ENCODE assay signal across 28 cellular contexts in genomic region chr17:19933633-19934032, GRCh38.
"Had no signal": no experiment of that assay in that cellular context is flagged by ENCODE, and none has a peak within 500 bp of the region (broad histone marks: within the 10 kb centered on the region; RNA-seq: fewer than 3 reads in every experiment).

No MANE protein-coding gene starts in this region.

- H3K4me1 ChIP-seq: neural progenitor cell, parathyroid adenoma, psoas muscle, spleen, tibial nerve, vagina had no signal

- H3K36me3 ChIP-seq: ovary had no signal

- H3K9ac ChIP-seq: neural progenitor cell, parathyroid adenoma had no signal

- H3K9me3 ChIP-seq: ovary, psoas muscle, spleen, thoracic aorta, thyroid gland, tibial nerve, upper lobe of left lung, vagina had no signal

- H3K79me2 ChIP-seq: parathyroid adenoma had no signal

- H3K4me3 ChIP-seq: neural progenitor cell, ovary, psoas muscle, skin epidermis, smooth muscle cell, spleen, thoracic aorta, thyroid gland, tibial nerve, upper lobe of left lung, vagina had no signal

- FAIRE-seq: urothelium cell line had no signal

- H2AFZ ChIP-seq: neural progenitor cell, parathyroid adenoma had no signal

- H3K27ac ChIP-seq: neural progenitor cell, ovary, parathyroid adenoma, psoas muscle, skin epidermis, spleen, thoracic aorta, thyroid gland, tibial nerve, upper lobe of left lung, vagina had no signal

- DNase-seq: natural killer cell; occipital lobe; ovary; posterior cingulate gyrus; psoas muscle; right cardiac atrium; spleen; stimulated activated CD4-positive, alpha-beta T cell treated with anti-CD3 and anti-CD28 coated beads, Interleukin-12 subunit alpha, Interleukin-12 subunit beta, amount 100 ng/mL, for 4 hours; stimulated activated CD4-positive, alpha-beta T cell treated with anti-CD3 and anti-CD28 coated beads, Interleukin-1b, Interleukin-23, amount 100 ng/mL, for 48 hours; stimulated activated CD4-positive, alpha-beta T cell treated with anti-CD3 and anti-CD28 coated beads, Interleukin-4, amount 100 ng/mL, for 1 hour; stimulated activated CD4-positive, alpha-beta T cell treated with anti-CD3 and anti-CD28 coated beads, Interleukin-4, amount 100 ng/mL, for 4 hours; stimulated activated CD8-positive, alpha-beta memory T cell treated with anti-CD3 and anti-CD28 coated beads, Interleukin-4, amount 100 ng/mL, for 48 hours; stimulated activated naive CD4-positive, alpha-beta T cell; stimulated activated naive CD8-positive, alpha-beta T cell treated with anti-CD3 and anti-CD28 coated beads, Interleukin-15, amount 100 ng/mL, for 72 hours; stimulated activated naive CD8-positive, alpha-beta T cell treated with anti-CD3 and anti-CD28 coated beads, Interleukin-15, Interleukin-2, amounts not matched to agents 100 U/mL and 50 U/mL, for 24 hours; substantia nigra; thyroid gland; upper lobe of left lung had no signal

- ATAC-seq: natural killer cell; psoas muscle; right cardiac atrium; sciatic nerve; stimulated activated memory B cell treated with anti-CD40 and anti-IgM and Interleukin-4, amounts not matched to agents 10 μg/mL and 1 μg/mL and 100 μg/mL, for 72 hours; stimulated activated naive CD8-positive, alpha-beta T cell treated with anti-CD3 and anti-CD28 coated beads, Interleukin-15, amount 100 ng/mL, for 72 hours; stimulated activated naive CD8-positive, alpha-beta T cell treated with anti-CD3 and anti-CD28 coated beads, Interleukin-15, Interleukin-2, amounts not matched to agents 100 U/mL and 50 U/mL, for 24 hours had no signal

- H3K4me2 ChIP-seq: neural progenitor cell, smooth muscle cell had no signal

- H3K27me3 ChIP-seq: neural progenitor cell, ovary, spleen, thyroid gland, tibial nerve, upper lobe of left lung, vagina had no signal
